ENCODE assay signal across 8 cellular contexts in genomic region chr2:27085062-27085669, GRCh38. TPM values are rescaled to one million over a fixed set of nuclear protein-coding genes. Genes with fewer than 3 reads are reported as not detected.
DNase-seq lines count a peak whose midpoint lies in the region; ATAC-seq, FAIRE-seq and TF ChIP-seq lines count a peak whose summit lies in the region.

No MANE protein-coding gene starts in this region.

- CTCF ChIA-PET in CD4-positive, alpha-beta memory T cell (lab: Charles Lee; ENCODE audit: partially characterized antibody) = interaction anchor here (0.6 to 8.4 kb wide), 3 partner anchors 12 to 123 kb away, joined by 3 to 46 read pairs (median 4); partner anchors contain the start of gene OST4

- no peak for DNase-seq in CD4-positive, alpha-beta memory T cell
- no peak for DNase-seq in Peyer's patch
- peak; percentile 81 for DNase-seq in osteoblast (ENCODE audit: insufficient read length, low spot score, missing footprints)
- DNase-seq in occipital lobe (lab: John Stamatoyannopoulos, UW) = no peak
- no peak for DNase-seq in H54 (ENCODE audit: insufficient read length, low spot score)

- H3K4me1 ChIP-seq in CD4-positive, alpha-beta memory T cell (ENCODE audit: insufficient read depth, low read length) = peaks cover 41% of the 10 kb centered on the region
- peaks cover 3 to 58% (median 15%) of the 10 kb centered on the region in 4 donors for H3K4me1 ChIP-seq in Peyer's patch
- peaks cover 4 to 17% of the 10 kb centered on the region in 2 donors for H3K4me1 ChIP-seq in esophagus (ENCODE audit: control insufficient read depth in 2 of 2, insufficient read depth in 2 of 2, low read length in 1 of 2)
- H3K4me1 ChIP-seq in osteoblast (ENCODE audit: insufficient read depth, low read length) = peaks cover 19% of the 10 kb centered on the region

- H3K36me3 ChIP-seq in CD4-positive, alpha-beta memory T cell (ENCODE audit: insufficient read depth, low read length) = no peaks in the 10 kb centered on the region
- H3K36me3 ChIP-seq in Peyer's patch = no peaks in the 10 kb centered on the region
- H3K36me3 ChIP-seq in esophagus (ENCODE audit: control insufficient read depth in 2 of 2, insufficient read depth in 2 of 2, low read length in 1 of 2) = no peaks in the 10 kb centered on the region
- H3K36me3 ChIP-seq in osteoblast (ENCODE audit: insufficient read depth, low read length) = peaks cover 27% of the 10 kb centered on the region

- H3K4me3 Mint-ChIP-seq in CD4-positive, alpha-beta memory T cell = peak overlapping the region; percentile 60 to 90 (median 65)

- peaks cover 19% of the 10 kb centered on the region for H3K79me2 ChIP-seq in osteoblast (ENCODE audit: insufficient read depth, low read length)

- peaks cover 0 to 2% of the 10 kb centered on the region in 2 donors for H3K36me3 Mint-ChIP-seq in CD4-positive, alpha-beta memory T cell

- ATAC-seq in HG02588 (IDR thresholded peaks at IDR 0.05; ENCODE audit: unreplicated experiment) (no peak), HG02763 (IDR thresholded peaks at IDR 0.05; ENCODE audit: unreplicated experiment) (no peak)

- FAIRE-seq in H54 (lab: Jason Lieb, UNC) = no peak

- peak overlapping the region; percentile 80 for H3K27ac ChIP-seq in CD4-positive, alpha-beta memory T cell (ENCODE audit: low read depth, low read length)
- H3K27ac ChIP-seq in Peyer's patch (peak overlapping the region; percentile 81 to 96 (median 90)), esophagus (ENCODE audit: low read depth in 2 of 2, low read length in 1 of 2) (peak overlapping the region; percentile 89), osteoblast (ENCODE audit: low read depth, low read length) (peak overlapping the region; percentile 17)

- intact Hi-C loops in CD4-positive, alpha-beta memory T cell (cut with micrococcal nuclease) = loop anchor here (5.0 kb wide), 1 partner anchor 342 kb away; the partner anchor contains the start of gene NRBP1

- H3K4me1 Mint-ChIP-seq in CD4-positive, alpha-beta memory T cell = peaks cover 15 to 44% (median 29%) of the 10 kb centered on the region in 4 donors

- peak overlapping the region; percentile 6 to 88 (median 72) for H3K27ac Mint-ChIP-seq in CD4-positive, alpha-beta memory T cell

- no peak for TF ChIP-seq CTCF in Peyer's patch (IDR thresholded peaks at IDR 0.05)
- no peak for TF ChIP-seq CTCF in osteoblast (IDR thresholded peaks at IDR 0.05; ENCODE audit: extremely low read depth, low read depth, low read length)

- 54 to 62% methylated on average over 10 of the region's 10 CpGs for WGBS in esophagus, 2 donors

- no peaks in the 10 kb centered on the region for H3K9me3 ChIP-seq in CD4-positive, alpha-beta memory T cell (ENCODE audit: control insufficient read depth in 1 of 2, low read length in 2 of 2)
- H3K9me3 ChIP-seq in Peyer's patch (no peaks in the 10 kb centered on the region), esophagus (ENCODE audit: control insufficient read depth in 2 of 2, insufficient read depth in 1 of 2, low read depth in 1 of 2, low read length in 1 of 2) (no peaks in the 10 kb centered on the region), osteoblast (ENCODE audit: low read depth, low read length) (no peaks in the 10 kb centered on the region)

- H2AFZ ChIP-seq in osteoblast (ENCODE audit: low read length) = no peak overlapping the region

- no peaks in the 10 kb centered on the region for H3K27me3 Mint-ChIP-seq in CD4-positive, alpha-beta memory T cell

- peak overlapping the region; percentile 11 to 75 for H3K4me3 ChIP-seq in CD4-positive, alpha-beta memory T cell (ENCODE audit: low read length in 2 of 2)
- H3K4me3 ChIP-seq in Peyer's patch (peak overlapping the region; percentile 64 to 88 (median 66)), esophagus (ENCODE audit: low read depth in 1 of 2, low read length in 2 of 2) (peak overlapping the region in 1 of 2 donors; percentile 61), osteoblast (ENCODE audit: insufficient read depth, low read length) (peak overlapping the region; percentile 73)

- no peaks in the 10 kb centered on the region for H3K9me3 Mint-ChIP-seq in CD4-positive, alpha-beta memory T cell

- peak overlapping the region; percentile 79 for H3K4me2 ChIP-seq in osteoblast (ENCODE audit: insufficient read depth, low read length)

- POLR2A ChIA-PET in CD4-positive, alpha-beta memory T cell (lab: Charles Lee; ENCODE audit: partially characterized antibody) = interaction anchor here (0.6 to 8.8 kb wide), 15 partner anchors 11 to 132 kb away, joined by 3 to 187 read pairs (median 4); partner anchors contain the start of genes AGBL5, ATRAID, OST4 and PREB

- no peak for TF ChIP-seq POLR2A in Peyer's patch (IDR thresholded peaks at IDR 0.05)
- no peak for TF ChIP-seq POLR2A in H54 (IDR thresholded peaks at IDR 0.05; ENCODE audit: low read depth, low read length)

- peaks cover 29% of the 10 kb centered on the region for H4K20me1 ChIP-seq in osteoblast (ENCODE audit: insufficient read depth, low read length)

- H3K27me3 ChIP-seq in CD4-positive, alpha-beta memory T cell (ENCODE audit: insufficient read depth, low read length) = no peaks in the 10 kb centered on the region
- H3K27me3 ChIP-seq in Peyer's patch (no peaks in the 10 kb centered on the region), esophagus (ENCODE audit: control insufficient read depth in 1 of 2, insufficient read depth in 2 of 2, low read length in 2 of 2) (no peaks in the 10 kb centered on the region), osteoblast (ENCODE audit: insufficient read depth, low read length) (no peaks in the 10 kb centered on the region)

RNA-seq across cellular contexts. Expression of gene KHK, which starts 1.4 kb away (rescaled TPM):
- total RNA-seq in CD4-positive, alpha-beta memory T cell = 1 to 10 TPM; 6.0 to 8.6 TPM
- 1 to 10 TPM; 6.3 to 8.2 TPM for polyA plus RNA-seq in CD4-positive, alpha-beta memory T cell
- total RNA-seq in Peyer's patch (100 to 1,000 TPM in 3 of 4 donors, 10 to 100 TPM in 1; 40.4 to 576 (median 435) TPM), osteoblast (0.29 and 0.36 TPM in 2 replicates), occipital lobe (6.2 TPM)
- 1 to 10 TPM; 2.2 to 3.3 TPM for polyA plus RNA-seq in esophagus

RNA-seq across cellular contexts. Expression of gene EMILIN1, which starts 6.8 kb away (rescaled TPM):
- total RNA-seq in CD4-positive, alpha-beta memory T cell = under 1 TPM; 0.33 to 0.81 TPM
- under 1 TPM; 0.35 to 0.67 TPM for polyA plus RNA-seq in CD4-positive, alpha-beta memory T cell
- total RNA-seq in Peyer's patch = 10 to 100 TPM in 2 of 4 donors, 1 to 10 TPM in 2; 7.9 to 32.2 (median 13.3) TPM
- polyA plus RNA-seq in esophagus = 10 to 100 TPM; 10.7 to 12.1 TPM
- total RNA-seq in osteoblast = 137 and 138 TPM in 2 replicates
- 4.5 TPM for total RNA-seq in occipital lobe

RNA-seq across cellular contexts. Expression of gene OST4, which starts 13.7 kb away (rescaled TPM):
- total RNA-seq in CD4-positive, alpha-beta memory T cell = 100 to 1,000 TPM; 269 to 296 TPM
- polyA plus RNA-seq in CD4-positive, alpha-beta memory T cell = 100 to 1,000 TPM; 877 to 958 TPM
- total RNA-seq in Peyer's patch (100 to 1,000 TPM; 136 to 329 (median 225) TPM), osteoblast (202 and 235 TPM in 2 replicates), occipital lobe (132 TPM)
- polyA plus RNA-seq in esophagus = 100 to 1,000 TPM; 203 to 358 TPM

RNA-seq across cellular contexts. Expression of gene AGBL5, which starts 33.7 kb away (rescaled TPM):
- total RNA-seq in CD4-positive, alpha-beta memory T cell = 10 to 100 TPM; 12.2 to 14.9 TPM
- polyA plus RNA-seq in CD4-positive, alpha-beta memory T cell = 1 to 10 TPM; 7.4 to 9.3 TPM
- 10 to 100 TPM in 3 of 4 donors, 1 to 10 TPM in 1; 7.5 to 18.2 (median 12.3) TPM for total RNA-seq in Peyer's patch
- 10 to 100 TPM in 1 of 2 donors, 1 to 10 TPM in 1; 7.6 to 10.6 TPM for polyA plus RNA-seq in esophagus
- 24.6 and 26.8 TPM in 2 replicates for total RNA-seq in osteoblast
- 17.5 TPM for total RNA-seq in occipital lobe

RNA-seq across cellular contexts. Expression of gene CGREF1, which starts 33.8 kb away (rescaled TPM):
- total RNA-seq in CD4-positive, alpha-beta memory T cell = under 1 TPM in 1 of 2 experiments, not detected in 1; 0.47 TPM
- under 1 TPM in 1 of 2 donors, not detected in 1; 0.36 TPM for polyA plus RNA-seq in CD4-positive, alpha-beta memory T cell
- total RNA-seq in Peyer's patch (1 to 10 TPM in 2 of 4 donors, not detected in 2; 2.5 to 5.6 TPM), osteoblast (6.8 and 14.5 TPM in 2 replicates), occipital lobe (17.3 TPM)
- polyA plus RNA-seq in esophagus = 1 to 10 TPM; 2.4 to 3.4 TPM

Comparison
In these comparisons a context has a peak if more than half of its experiments do, and no peak if none do; other contexts are left out.
1. H3K27ac ChIP-seq: peak in every context shown above with its lines; median percentile 90 in Peyer's patch; 89 in esophagus; 80 in CD4-positive, alpha-beta memory T cell; 17 in osteoblast.